Comparison of ENCODE assay signal across 1 cellular context in genomic region chr13:99548448-99548847, GRCh38.
TF ChIP-seq lines count a peak whose summit lies in the region.

No MANE protein-coding gene starts in this region.

TF ChIP-seq in WTC11, 78 proteins besides CTCF, POLR2A, EP300 and RAD21 (continued from another document):
- TF ChIP-seq PRDM15 (CRISPR knock-in tag; IDR thresholded peaks at IDR 0.05) (no peak), MXD4 (CRISPR knock-in tag; IDR thresholded peaks at IDR 0.05; ENCODE audit: borderline replicate concordance) (no peak), EMX1 (CRISPR knock-in tag; IDR thresholded peaks at IDR 0.05) (no peak), ZNF671 (CRISPR knock-in tag; IDR thresholded peaks at IDR 0.05) (no peak), TCF7 (CRISPR knock-in tag; IDR thresholded peaks at IDR 0.05; ENCODE audit: low read depth) (no peak), ESRRA (CRISPR knock-in tag; IDR thresholded peaks at IDR 0.05; ENCODE audit: borderline replicate concordance) (no peak), FOXK1 (CRISPR knock-in tag; IDR thresholded peaks at IDR 0.05) (no peak), ZNF232 (CRISPR knock-in tag; IDR thresholded peaks at IDR 0.05) (no peak), MAX (CRISPR knock-in tag; IDR thresholded peaks at IDR 0.05) (no peak)
